In genomic region chr2:61363580-61363979, GRCh38 we compare ENCODE assay signal across 24 cellular contexts.
A peak's percentile ranks its signal among the peaks of the same experiment; 100 is the strongest.
DNase-seq lines count a peak whose midpoint lies in the region; ATAC-seq, FAIRE-seq and TF ChIP-seq lines count a peak whose summit lies in the region.
"Had no signal": no experiment of that assay in that cellular context is flagged by ENCODE, and none has a peak within 500 bp of the region (broad histone marks: within the 10 kb centered on the region; RNA-seq: fewer than 3 reads in every experiment).

No MANE protein-coding gene starts in this region.

- H3K27me3 Mint-ChIP-seq in IgD-negative memory B cell (no peaks in the 10 kb centered on the region), glutamatergic neuron (ENCODE audit: unreplicated experiment) (no peaks in the 10 kb centered on the region)
- H3K27me3 Mint-ChIP-seq: CD4-positive, alpha-beta memory T cell had no signal

- peaks cover 9 to 49% (median 24%) of the 10 kb centered on the region in 3 donors for H3K4me1 Mint-ChIP-seq in IgD-negative memory B cell
- no peaks in the 10 kb centered on the region for H3K4me1 Mint-ChIP-seq in glutamatergic neuron (ENCODE audit: low read depth, unreplicated experiment)

- no peak overlapping the region for H3K4me3 ChIP-seq in GM06990 (replicated peaks; ENCODE audit: low read depth, low read length)
- H3K4me3 ChIP-seq in BE2C (ENCODE audit: low read depth, low read length): no peak overlapping the region
- H3K4me3 ChIP-seq: BLaER1 treated with 17β-estradiol and CSF1 and Interleukin-3, amounts not matched to agents 10 nM and 100 nM; K562; SJSA1 had no signal

- no peaks in the 10 kb centered on the region for H3K4me1 ChIP-seq in BE2C
- H3K4me1 ChIP-seq: Caco-2, SJSA1 had no signal

- no peak overlapping the region for H3K4me3 Mint-ChIP-seq in IgD-negative memory B cell
- H3K4me3 Mint-ChIP-seq in glutamatergic neuron (ENCODE audit: unreplicated experiment): no peak overlapping the region

- peak; percentile 29 for FAIRE-seq in D721Med (lab: Jason Lieb, UNC)
- FAIRE-seq: K562 had no signal

- no peak for DNase-seq in D721Med (ENCODE audit: insufficient read length, low spot score)
- DNase-seq in GM06990 (ENCODE audit: extremely low read depth, insufficient read length): peak; percentile 15
- DNase-seq in iris pigment epithelial cell (ENCODE audit: low read depth): peak; percentile 50
- DNase-seq in BE2C: no peak
- no peak for DNase-seq in glutamatergic neuron
- DNase-seq: ACHN; Caco-2; CD4-positive, alpha-beta memory T cell; DND-41; GOT3; NCI-H1092; NCI-H1436; NCI-H187 treated with DMSO at 0.1 percent for 48 hours; NCI-H2107; NCI-H446 treated with DMSO at 0.1 percent for 48 hours; NCI-H526 treated with DMSO at 0.1 percent for 48 hours; OCI-M1 had no signal

- H3K9me3 Mint-ChIP-seq in IgD-negative memory B cell: peaks cover 0 to 4% (median 0%) of the 10 kb centered on the region in 3 donors
- H3K9me3 Mint-ChIP-seq in glutamatergic neuron (ENCODE audit: unreplicated experiment): no peaks in the 10 kb centered on the region
- H3K9me3 Mint-ChIP-seq: CD4-positive, alpha-beta memory T cell had no signal

- H3K36me3 Mint-ChIP-seq in IgD-negative memory B cell: peaks cover 19% of the 10 kb centered on the region
- no peaks in the 10 kb centered on the region for H3K36me3 Mint-ChIP-seq in glutamatergic neuron (ENCODE audit: unreplicated experiment)

- H3K36me3 ChIP-seq in GM06990 (ENCODE audit: control insufficient read depth, insufficient read depth, low read length): peaks cover 5% of the 10 kb centered on the region
- H3K36me3 ChIP-seq in BE2C: no peaks in the 10 kb centered on the region

- no peak for ATAC-seq in HG02852 (IDR thresholded peaks at IDR 0.05; ENCODE audit: unreplicated experiment)
- ATAC-seq: HCT116, K562, Right ventricle myocardium inferior had no signal

- TF ChIP-seq CTCF in D721Med (IDR thresholded peaks at IDR 0.05; ENCODE audit: insufficient read depth, missing control alignments): no peak
- no peak for TF ChIP-seq CTCF in GM06990 (IDR thresholded peaks at IDR 0.05; ENCODE audit: insufficient read depth, low read length, poor library complexity, severe bottlenecking)
- no peak for TF ChIP-seq CTCF in BE2C (IDR thresholded peaks at IDR 0.05; ENCODE audit: low read depth, low read length)
- TF ChIP-seq CTCF in glutamatergic neuron (IDR thresholded peaks at IDR 0.05; ENCODE audit: partially characterized antibody, unreplicated experiment): no peak

- peak overlapping the region in 2 of 3 donors; percentile 16 to 51 for H3K27ac Mint-ChIP-seq in IgD-negative memory B cell
- H3K27ac Mint-ChIP-seq in glutamatergic neuron (ENCODE audit: unreplicated experiment): no peak overlapping the region

- H3K27me3 ChIP-seq in GM06990 (replicated peaks; ENCODE audit: control insufficient read depth, insufficient read depth, low read length): no peaks in the 10 kb centered on the region
- no peaks in the 10 kb centered on the region for H3K27me3 ChIP-seq in BE2C
- H3K27me3 ChIP-seq: BLaER1 treated with 17β-estradiol and CSF1 and Interleukin-3, amounts not matched to agents 10 nM and 100 nM; SJSA1 had no signal

- no peaks in the 10 kb centered on the region for H3K9me3 ChIP-seq in BE2C
- H3K9me3 ChIP-seq: Caco-2, SJSA1 had no signal

Comparison
In these comparisons a context has a peak if more than half of its experiments do, and no peak if none do; other contexts are left out.
1. DNase-seq: peak in GM06990 (single experiment) and iris pigment epithelial cell (single experiment); none in D721Med (single experiment), BE2C (single experiment) and glutamatergic neuron (single experiment).